ENCODE assay signal across 11 cellular contexts in genomic region chr1:193338194-193338593, GRCh38.
DNase-seq lines count a peak whose midpoint lies in the region; ATAC-seq and TF ChIP-seq lines count a peak whose summit lies in the region.
"Had no signal": no experiment of that assay in that cellular context is flagged by ENCODE, and none has a peak within 500 bp of the region (broad histone marks: within the 10 kb centered on the region; RNA-seq: fewer than 3 reads in every experiment).

No MANE protein-coding gene starts in this region.

- H4K5ac ChIP-seq in mesendoderm (ENCODE audit: low read length) = no peak overlapping the region

- no peak overlapping the region for H3K18ac ChIP-seq in mesendoderm (ENCODE audit: low read length)

- no peak overlapping the region for H2BK5ac ChIP-seq in mesendoderm (ENCODE audit: low read length)

- no peak overlapping the region for H2BK15ac ChIP-seq in mesendoderm (replicated peaks; ENCODE audit: low read depth)

- peaks cover 17% of the 10 kb centered on the region for H3K9me3 Mint-ChIP-seq in type B pancreatic cell
- no peaks in the 10 kb centered on the region for H3K9me3 Mint-ChIP-seq in endothelial cell (ENCODE audit: unreplicated experiment)

- H3K27me3 Mint-ChIP-seq in type B pancreatic cell (no peaks in the 10 kb centered on the region), endothelial cell (ENCODE audit: unreplicated experiment) (peaks cover 3% of the 10 kb centered on the region)
- H3K27me3 Mint-ChIP-seq: T-helper 17 cell had no signal

- H2AK5ac ChIP-seq in mesendoderm (ENCODE audit: low read length) = no peak overlapping the region

- peak overlapping the region; percentile 24 for H3K27ac Mint-ChIP-seq in type B pancreatic cell
- no peak overlapping the region for H3K27ac Mint-ChIP-seq in endothelial cell (ENCODE audit: unreplicated experiment)
- H3K27ac Mint-ChIP-seq: T-helper 17 cell had no signal

- H3K79me1 ChIP-seq in mesendoderm (ENCODE audit: low read length) = no peaks in the 10 kb centered on the region

- H3K36me3 Mint-ChIP-seq in type B pancreatic cell (no peaks in the 10 kb centered on the region), endothelial cell (ENCODE audit: low read depth, unreplicated experiment) (no peaks in the 10 kb centered on the region)

- peak; percentile 17 for TF ChIP-seq CTCF in cardiac muscle cell (IDR thresholded peaks at IDR 0.05; ENCODE audit: low read depth, low read length)
- no peak for TF ChIP-seq CTCF in astrocyte of the spinal cord (IDR thresholded peaks at IDR 0.05; ENCODE audit: low read depth, low read length)
- TF ChIP-seq CTCF in type B pancreatic cell (conservative IDR thresholded peaks at IDR 0.05) = no peak
- TF ChIP-seq CTCF in endothelial cell (IDR thresholded peaks at IDR 0.05; ENCODE audit: unreplicated experiment) = no peak

- in situ Hi-C loops in astrocyte of the spinal cord (cut with HindIII; ENCODE audit: low sequenced_read_pairs) = no loop called here

- no peak overlapping the region for H3K4ac ChIP-seq in mesendoderm (ENCODE audit: low read depth, low read length)

- H3K4me1 ChIP-seq in cardiac muscle cell (ENCODE audit: low read depth) (no peaks in the 10 kb centered on the region), mesendoderm (ENCODE audit: control insufficient read depth, low read depth, low read length) (no peaks in the 10 kb centered on the region)
- H3K4me1 ChIP-seq: ascending aorta had no signal

- no peak overlapping the region for H3K56ac ChIP-seq in mesendoderm (ENCODE audit: low read length)

- no peaks in the 10 kb centered on the region for H3K27me3 ChIP-seq in cardiac muscle cell
- no peaks in the 10 kb centered on the region for H3K27me3 ChIP-seq in mesendoderm (ENCODE audit: insufficient read depth, low read length, poor library complexity)
- H3K27me3 ChIP-seq: ascending aorta had no signal

- no peak overlapping the region for H4K8ac ChIP-seq in mesendoderm (ENCODE audit: low read depth, low read length)

- no peak overlapping the region for H2BK120ac ChIP-seq in mesendoderm (ENCODE audit: low read depth, low read length)

- H3K4me3 ChIP-seq in cardiac muscle cell (no peak overlapping the region), astrocyte of the spinal cord (ENCODE audit: low read depth, low read length) (no peak overlapping the region), mesendoderm (ENCODE audit: low read length) (no peak overlapping the region)
- H3K4me3 ChIP-seq: ascending aorta, lung had no signal

- intact Hi-C loops in Right ventricle myocardium inferior (cut with DNase I) = no loop called here

- no peaks in the 10 kb centered on the region for H3K9me3 ChIP-seq in cardiac muscle cell (ENCODE audit: low read depth)

- H3K4me1 Mint-ChIP-seq in type B pancreatic cell (ENCODE audit: unreplicated experiment) (peaks cover 5% of the 10 kb centered on the region), endothelial cell (ENCODE audit: unreplicated experiment) (no peaks in the 10 kb centered on the region)
- H3K4me1 Mint-ChIP-seq: T-helper 17 cell had no signal

- no peak overlapping the region for H3K27ac ChIP-seq in cardiac muscle cell
- H3K27ac ChIP-seq in mesendoderm (ENCODE audit: low read depth, low read length) = no peak overlapping the region
- H3K27ac ChIP-seq: ascending aorta had no signal

- H3K4me2 ChIP-seq in mesendoderm (ENCODE audit: low read length) = no peak overlapping the region

- ATAC-seq in Right ventricle myocardium inferior = no peak
- peak; percentile 69 for ATAC-seq in HG03159 (IDR thresholded peaks at IDR 0.05; ENCODE audit: unreplicated experiment)
- ATAC-seq: T-helper 17 cell had no signal

- WGBS in mesendoderm (ENCODE audit: extremely low coverage, insufficient coverage, low lambda C conversion rate) = no CpG with 5 or more reads among the region's 2 CpGs

- no peaks in the 10 kb centered on the region for H3K79me2 ChIP-seq in mesendoderm (ENCODE audit: control insufficient read depth, insufficient read depth, low read length)

- H3K9ac ChIP-seq in mesendoderm (ENCODE audit: low read length) = no peak overlapping the region

- peak in 1 of 2 donors; percentile 31 for DNase-seq in cardiac muscle cell (ENCODE audit: low read depth in 1 of 2, low spot score in 1 of 2)
- DNase-seq in Right ventricle myocardium inferior (ENCODE audit: missing footprints) = no peak
- DNase-seq in astrocyte of the spinal cord (ENCODE audit: low read depth, low spot score) = peak; percentile 47
- DNase-seq in type B pancreatic cell (ENCODE audit: extremely low spot score, unreplicated experiment) = no peak
- no peak for DNase-seq in mesendoderm
- no peak for DNase-seq in iPS-NIHi11 (ENCODE audit: low spot score)
- DNase-seq in endothelial cell (ENCODE audit: low spot score) = no peak
- DNase-seq: T-helper 17 cell had no signal

- H3K4me3 Mint-ChIP-seq in type B pancreatic cell (no peak overlapping the region), endothelial cell (ENCODE audit: unreplicated experiment) (no peak overlapping the region)
- H3K4me3 Mint-ChIP-seq: T-helper 17 cell had no signal

- H3K36me3 ChIP-seq in cardiac muscle cell (no peaks in the 10 kb centered on the region), mesendoderm (ENCODE audit: control insufficient read depth, insufficient read depth, low read length) (no peaks in the 10 kb centered on the region)
- H3K36me3 ChIP-seq: ascending aorta had no signal

- no peak overlapping the region for H3K23ac ChIP-seq in mesendoderm (ENCODE audit: low read length)
